19 cellular contexts compared by ENCODE assay signal in the genomic region with DNA sequence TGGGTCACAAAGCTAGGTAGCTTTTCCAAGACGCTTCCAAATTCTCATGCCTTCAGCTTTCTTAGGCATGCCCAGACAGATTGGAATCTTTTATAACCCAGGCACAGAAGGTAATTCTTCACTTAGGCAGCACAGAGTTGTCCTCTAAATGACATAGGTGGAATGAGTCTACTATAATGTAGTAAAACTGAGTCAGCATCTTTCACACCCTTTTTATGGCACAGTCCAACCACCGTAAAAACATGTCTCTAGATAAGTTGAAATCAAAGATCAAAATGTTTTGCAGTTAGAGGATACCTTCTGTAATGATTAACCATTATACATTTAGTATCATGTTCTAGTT.
DNase-seq lines count a peak whose midpoint lies in the region; ATAC-seq and TF ChIP-seq lines count a peak whose summit lies in the region.
"Had no signal": no experiment of that assay in that cellular context is flagged by ENCODE, and none has a peak within 500 bp of the region (broad histone marks: within the 10 kb centered on the region; RNA-seq: fewer than 3 reads in every experiment).

No MANE protein-coding gene starts in this region.

- H3K79me2 ChIP-seq in mammary epithelial cell (ENCODE audit: insufficient read depth, low read length): no peaks in the 10 kb centered on the region

- peak overlapping the region; percentile 80 for H2AFZ ChIP-seq in mammary epithelial cell (ENCODE audit: low read depth, low read length)

- no peak overlapping the region for H3K4me3 Mint-ChIP-seq in activated CD8-positive, alpha-beta T cell treated with anti-CD3 and anti-CD28 coated beads, Interleukin-2, amount 10 ng/mL, durations not matched to agents 7 days and 5 days
- H3K4me3 Mint-ChIP-seq: CD8-positive, alpha-beta memory T cell; H9 had no signal

- H3K27me3 ChIP-seq in mammary epithelial cell (ENCODE audit: insufficient read depth, low read length) (no peaks in the 10 kb centered on the region), foreskin keratinocyte (no peaks in the 10 kb centered on the region), prostate gland (replicated peaks; ENCODE audit: insufficient read depth) (no peaks in the 10 kb centered on the region)
- H3K27me3 ChIP-seq: BLaER1 treated with 17β-estradiol and CSF1 and Interleukin-3, amounts not matched to agents 10 nM and 100 nM had no signal

- H4K20me1 ChIP-seq in mammary epithelial cell (ENCODE audit: insufficient read depth, low read length): no peaks in the 10 kb centered on the region
- H4K20me1 ChIP-seq: BLaER1 treated with 17β-estradiol and CSF1 and Interleukin-3, amounts not matched to agents 10 nM and 100 nM had no signal

- DNase-seq in LoVo (ENCODE audit: low spot score) (peak; percentile 87), mammary epithelial cell (peak; percentile 58), foreskin keratinocyte (peak; percentile 65 to 85), prostate gland (ENCODE audit: low spot score) (peak; percentile 22), iPS-NIHi7 (ENCODE audit: extremely low spot score) (no peak)
- no peak for DNase-seq in activated CD8-positive, alpha-beta T cell treated with anti-CD3 and anti-CD28 coated beads, Interleukin-2, amount 10 ng/mL, durations not matched to agents 7 days and 5 days
- no peak for DNase-seq in activated CD4-positive, alpha-beta T cell treated with anti-CD3 and anti-CD28 coated beads, Interleukin-2, amount 50 U/mL, for 1 hour
- DNase-seq: CD8-positive, alpha-beta memory T cell; DMS53; EL; H9; NCI-H1417; NCI-H187; NCI-H2107; NCI-H510A; NCI-H748 treated with DMSO at 0.1 percent for 48 hours; RPMI8226 had no signal

- POLR2A ChIA-PET in activated CD8-positive, alpha-beta T cell treated with anti-CD3 and anti-CD28 coated beads, Interleukin-2, amount 10 ng/mL, durations not matched to agents 7 days and 5 days (lab: Charles Lee): no interaction called here

- no peak overlapping the region for H3K9ac ChIP-seq in mammary epithelial cell (ENCODE audit: insufficient read depth, low read length)
- H3K9ac ChIP-seq: BLaER1 treated with 17β-estradiol and CSF1 and Interleukin-3, amounts not matched to agents 10 nM and 100 nM had no signal

- CTCF ChIA-PET in mammary epithelial cell (lab: Charles Lee; ENCODE audit: low non-redundant PET): no interaction called here
- CTCF ChIA-PET in activated CD8-positive, alpha-beta T cell treated with anti-CD3 and anti-CD28 coated beads, Interleukin-2, amount 10 ng/mL, durations not matched to agents 7 days and 5 days (lab: Charles Lee): no interaction called here

- no TSS peak for BruUV-seq in mammary epithelial cell (replicated peaks; lab: Mats Ljungman, UMichigan)

- no peaks in the 10 kb centered on the region for H3K36me3 ChIP-seq in mammary epithelial cell (ENCODE audit: insufficient read depth, low read length)
- no peaks in the 10 kb centered on the region for H3K36me3 ChIP-seq in prostate gland
- H3K36me3 ChIP-seq: BLaER1 treated with 17β-estradiol and CSF1 and Interleukin-3, amounts not matched to agents 10 nM and 100 nM had no signal

- H3K4me3 ChIP-seq in mammary epithelial cell (replicated peaks in 1 of 3; ENCODE audit: insufficient read depth in 1 of 3, low read depth in 2 of 3, low read length in 3 of 3): no peak overlapping the region
- H3K4me3 ChIP-seq in prostate gland: no peak overlapping the region
- H3K4me3 ChIP-seq: BLaER1 treated with 17β-estradiol and CSF1 and Interleukin-3, amounts not matched to agents 10 nM and 100 nM; GM12878 had no signal

- in situ Hi-C loops in mammary epithelial cell (cut with MboI; ENCODE audit: low sequenced_read_pairs in 2 of 2): no loop called here

- 16% methylated on average over 2 of the region's 2 CpGs for WGBS in mammary epithelial cell (ENCODE audit: low coverage, missing lambda C conversion rate)
- 43% methylated on average over 2 of the region's 2 CpGs for WGBS in prostate gland

- ATAC-seq in foreskin keratinocyte: peak; percentile 71
- no peak for ATAC-seq in activated CD8-positive, alpha-beta T cell treated with anti-CD3 and anti-CD28 coated beads, Interleukin-2, amount 10 ng/mL, durations not matched to agents 7 days and 5 days

- H3K27me3 Mint-ChIP-seq in activated CD8-positive, alpha-beta T cell treated with anti-CD3 and anti-CD28 coated beads, Interleukin-2, amount 10 ng/mL, durations not matched to agents 7 days and 5 days (ENCODE audit: low read depth): no peaks in the 10 kb centered on the region
- H3K27me3 Mint-ChIP-seq: CD8-positive, alpha-beta memory T cell had no signal

- no peaks in the 10 kb centered on the region for H3K4me1 Mint-ChIP-seq in activated CD8-positive, alpha-beta T cell treated with anti-CD3 and anti-CD28 coated beads, Interleukin-2, amount 10 ng/mL, durations not matched to agents 7 days and 5 days (ENCODE audit: low read depth)
- H3K4me1 Mint-ChIP-seq: CD8-positive, alpha-beta memory T cell had no signal

- TF ChIP-seq POLR2A in prostate gland (IDR thresholded peaks at IDR 0.05): no peak

- peaks cover 7% of the 10 kb centered on the region for H3K9me3 Mint-ChIP-seq in activated CD8-positive, alpha-beta T cell treated with anti-CD3 and anti-CD28 coated beads, Interleukin-2, amount 10 ng/mL, durations not matched to agents 7 days and 5 days (ENCODE audit: insufficient read depth)

- H3K4me1 ChIP-seq in mammary epithelial cell (ENCODE audit: insufficient read depth, low read length) (peaks cover 9% of the 10 kb centered on the region), foreskin keratinocyte (peaks cover 12% of the 10 kb centered on the region), prostate gland (replicated peaks) (no peaks in the 10 kb centered on the region)

- peak overlapping the region; percentile 53 for H3K4me2 ChIP-seq in mammary epithelial cell (ENCODE audit: insufficient read depth, low read depth, low read length)

- TF ChIP-seq CTCF in mammary epithelial cell (conservative IDR thresholded peaks at IDR 0.05 in 1 of 2, IDR thresholded peaks at IDR 0.05 in 1 of 2; ENCODE audit: extremely low read depth in 1 of 2, insufficient read depth in 1 of 2, low read depth in 1 of 2, low read length in 2 of 2): no peak
- no peak for TF ChIP-seq CTCF in foreskin keratinocyte (conservative IDR thresholded peaks at IDR 0.05)
- no peak for TF ChIP-seq CTCF in prostate gland (IDR thresholded peaks at IDR 0.05)

- intact Hi-C loops in mammary epithelial cell (cut with micrococcal nuclease) (no loop called here), prostate gland (cut with DNase I) (no loop called here)

- H3K27ac ChIP-seq in mammary epithelial cell (ENCODE audit: insufficient read depth, low read depth, low read length) (peak overlapping the region; percentile 31), foreskin keratinocyte (no peak overlapping the region), prostate gland (no peak overlapping the region)
- H3K27ac ChIP-seq: BLaER1 treated with 17β-estradiol and CSF1 and Interleukin-3, amounts not matched to agents 10 nM and 100 nM had no signal

- no peak overlapping the region for H3K27ac Mint-ChIP-seq in activated CD8-positive, alpha-beta T cell treated with anti-CD3 and anti-CD28 coated beads, Interleukin-2, amount 10 ng/mL, durations not matched to agents 7 days and 5 days
- H3K27ac Mint-ChIP-seq: CD8-positive, alpha-beta memory T cell; H9 had no signal

- dilution Hi-C loops in mammary epithelial cell (cut with HindIII; ENCODE audit: low sequenced_read_pairs): loop anchor here (5.0 kb wide), 1 partner anchor 70 kb away; no protein-coding TSS in a partner anchor

- H3K9me3 ChIP-seq in mammary epithelial cell (replicated peaks; ENCODE audit: insufficient read depth, low read length) (peaks cover 10% of the 10 kb centered on the region), prostate gland (no peaks in the 10 kb centered on the region)

- no peaks in the 10 kb centered on the region for H3K36me3 Mint-ChIP-seq in activated CD8-positive, alpha-beta T cell treated with anti-CD3 and anti-CD28 coated beads, Interleukin-2, amount 10 ng/mL, durations not matched to agents 7 days and 5 days (ENCODE audit: low read depth)
- H3K36me3 Mint-ChIP-seq: CD8-positive, alpha-beta memory T cell had no signal

Comparison
In these comparisons a context has a peak if more than half of its experiments do, and no peak if none do; other contexts are left out.
1. DNase-seq: peak in LoVo (single experiment), mammary epithelial cell (single experiment), foreskin keratinocyte (2 of 2) and prostate gland (single experiment); none in iPS-NIHi7 (single experiment), activated CD8-positive, alpha-beta T cell treated with anti-CD3 and anti-CD28 coated beads, Interleukin-2, amount 10 ng/mL, durations not matched to agents 7 days and 5 days (single experiment) and activated CD4-positive, alpha-beta T cell treated with anti-CD3 and anti-CD28 coated beads, Interleukin-2, amount 50 U/mL, for 1 hour (single experiment).